11 cellular contexts compared by ENCODE assay signal in genomic region chr20:10505320-10506226, GRCh38.
DNase-seq lines count a peak whose midpoint lies in the region; ATAC-seq, FAIRE-seq and TF ChIP-seq lines count a peak whose summit lies in the region.
"Had no signal": no experiment of that assay in that cellular context is flagged by ENCODE, and none has a peak within 500 bp of the region (broad histone marks: within the 10 kb centered on the region; RNA-seq: fewer than 3 reads in every experiment).

No MANE protein-coding gene starts in this region.

- no peaks in the 10 kb centered on the region for H3K79me2 ChIP-seq in HepG2 (ENCODE audit: insufficient read depth, low read length)

- TF ChIP-seq POLR2A in HepG2 (IDR thresholded peaks at IDR 0.05; ENCODE audit: insufficient read depth in 1 of 2, low read depth in 2 of 2, low read length in 2 of 2) (no peak), thyroid gland (IDR thresholded peaks at IDR 0.05) (no peak)

- CTCF ChIA-PET in HepG2 (lab: Yijun Ruan, JAX; ENCODE audit: low intra/inter-chr PET ratio, low total read pairs), result no interaction called here

- H2AFZ ChIP-seq in HepG2 (ENCODE audit: low read length), result no peak overlapping the region

- no peak for TF ChIP-seq RAD21 in HepG2 (CRISPR knock-in tag; IDR thresholded peaks at IDR 0.05)

- H3K4me1 ChIP-seq in HepG2 (ENCODE audit: insufficient read depth, low read length) (peaks cover 16% of the 10 kb centered on the region), thyroid gland (peaks cover 15 to 44% of the 10 kb centered on the region in 2 donors)

- in situ Hi-C loops in HepG2 (cut with HindIII; ENCODE audit: extremely low pct_ligation_motif_present, low pct_unique_long_range_greater_than_20kb), result no loop called here

- H3K4me1 Mint-ChIP-seq in chondrocyte (ENCODE audit: low read depth), result peaks cover 55% of the 10 kb centered on the region
- H3K4me1 Mint-ChIP-seq in stimulated activated memory B cell treated with anti-CD40 and anti-IgM and Interleukin-4, amounts not matched to agents 10 μg/mL and 1 μg/mL and 100 μg/mL, for 72 hours, result peaks cover 14% of the 10 kb centered on the region

- H3K4me3 ChIP-seq in HepG2 (replicated peaks in 1 of 3; ENCODE audit: insufficient read depth in 1 of 3, low read depth in 2 of 3, low read length in 3 of 3) (no peak overlapping the region), thyroid gland (replicated peaks in 1 of 3) (no peak overlapping the region)
- H3K4me3 ChIP-seq: Peyer's patch had no signal

- intact Hi-C loops in HepG2 (cut with micrococcal nuclease; ENCODE audit: unreplicated experiment) (no loop called here), thyroid gland (cut with DNase I) (no loop called here), posterior cingulate gyrus (cut with DNase I) (no loop called here)

- H3K36me3 ChIP-seq in HepG2 (replicated peaks in 1 of 2; ENCODE audit: control insufficient read depth in 1 of 2, insufficient read depth in 2 of 2, low read length in 2 of 2), result no peaks in the 10 kb centered on the region; a peak in 1 of 5 replicates
- no peaks in the 10 kb centered on the region for H3K36me3 ChIP-seq in thyroid gland
- H3K36me3 ChIP-seq: brain microvascular endothelial cell, Peyer's patch had no signal

- H3K9ac ChIP-seq in HepG2 (ENCODE audit: insufficient read depth, low read depth, low read length), result no peak overlapping the region

- DNase-seq in NOMO-1 (lab: John Stamatoyannopoulos, UW; ENCODE audit: unreplicated experiment in 2 of 2) (peak; percentile 87 to 90), chondrocyte (ENCODE audit: low spot score) (no peak), HepG2 (ENCODE audit: low spot score) (no peak), thyroid gland (no peak), posterior cingulate gyrus (no peak)
- DNase-seq: activated CD8-positive, alpha-beta memory T cell treated with anti-CD3 and anti-CD28 coated beads for 24 hours; brain microvascular endothelial cell; Peyer's patch; stimulated activated naive B cell treated with anti-CD40 and anti-IgM and Interleukin-4, amounts not matched to agents 10 μg/mL and 1 μg/mL and 100 μg/mL, for 72 hours had no signal

- TF ChIP-seq EP300 in HepG2 (IDR thresholded peaks at IDR 0.05; ENCODE audit: low read depth in 2 of 2, low read length in 2 of 2) (no peak), HepG2 (CRISPR knock-in tag; IDR thresholded peaks at IDR 0.05; ENCODE audit: borderline replicate concordance) (no peak)

- H3K27ac Mint-ChIP-seq in chondrocyte (ENCODE audit: unreplicated experiment), result peak overlapping the region; percentile 22
- H3K27ac Mint-ChIP-seq in stimulated activated memory B cell treated with anti-CD40 and anti-IgM and Interleukin-4, amounts not matched to agents 10 μg/mL and 1 μg/mL and 100 μg/mL, for 72 hours, result no peak overlapping the region
- H3K27ac Mint-ChIP-seq: stimulated activated naive B cell treated with anti-CD40 and anti-IgM and Interleukin-4, amounts not matched to agents 10 μg/mL and 1 μg/mL and 100 μg/mL, for 72 hours had no signal

- H3K27ac ChIP-seq in HepG2 (ENCODE audit: extremely low read length, insufficient read depth, low read length), result no peak overlapping the region
- peak overlapping the region; percentile 18 to 60 (median 38) for H3K27ac ChIP-seq in thyroid gland
- H3K27ac ChIP-seq: brain microvascular endothelial cell had no signal

- peak; percentile 50 for FAIRE-seq in HepG2 (lab: Jason Lieb, UNC)

- POLR2A ChIA-PET in HepG2 (lab: Yijun Ruan, JAX), result interaction anchor here (2.4 kb wide), 1 partner anchor 71 kb away, joined by 10 read pairs; the partner anchor contains the start of genes MKKS and SLX4IP

- H3K4me2 ChIP-seq in HepG2 (ENCODE audit: low read depth, low read length), result no peak overlapping the region

- H3K9me3 Mint-ChIP-seq in chondrocyte (ENCODE audit: low read depth), result no peaks in the 10 kb centered on the region
- H3K9me3 Mint-ChIP-seq in stimulated activated memory B cell treated with anti-CD40 and anti-IgM and Interleukin-4, amounts not matched to agents 10 μg/mL and 1 μg/mL and 100 μg/mL, for 72 hours, result no peaks in the 10 kb centered on the region
- H3K9me3 Mint-ChIP-seq: stimulated activated naive B cell treated with anti-CD40 and anti-IgM and Interleukin-4, amounts not matched to agents 10 μg/mL and 1 μg/mL and 100 μg/mL, for 72 hours had no signal

- TF ChIP-seq CTCF in chondrocyte (IDR thresholded peaks at IDR 0.05) (no peak), HepG2 (CRISPR knock-in tag; IDR thresholded peaks at IDR 0.05) (no peak), thyroid gland (IDR thresholded peaks at IDR 0.05) (no peak)

- ATAC-seq in HepG2 (no peak), HG02938 (IDR thresholded peaks at IDR 0.05; ENCODE audit: unreplicated experiment) (no peak)
- ATAC-seq in stimulated activated memory B cell treated with anti-CD40 and anti-IgM and Interleukin-4, amounts not matched to agents 10 μg/mL and 1 μg/mL and 100 μg/mL, for 72 hours, result no peak
- ATAC-seq: stimulated activated naive B cell treated with anti-CD40 and anti-IgM and Interleukin-4, amounts not matched to agents 10 μg/mL and 1 μg/mL and 100 μg/mL, for 72 hours had no signal

- H4K20me1 ChIP-seq in HepG2 (ENCODE audit: insufficient read depth, low read length), result no peaks in the 10 kb centered on the region

- no peaks in the 10 kb centered on the region for H3K27me3 ChIP-seq in HepG2 (ENCODE audit: control insufficient read depth in 1 of 2, insufficient read depth in 2 of 2, low read length in 2 of 2)
- H3K27me3 ChIP-seq in thyroid gland, result no peaks in the 10 kb centered on the region
- H3K27me3 ChIP-seq: brain microvascular endothelial cell, Peyer's patch had no signal

- no peaks in the 10 kb centered on the region for H3K36me3 Mint-ChIP-seq in chondrocyte (ENCODE audit: low read depth)
- H3K36me3 Mint-ChIP-seq in stimulated activated memory B cell treated with anti-CD40 and anti-IgM and Interleukin-4, amounts not matched to agents 10 μg/mL and 1 μg/mL and 100 μg/mL, for 72 hours, result no peaks in the 10 kb centered on the region

- H3K9me3 ChIP-seq in HepG2 (ENCODE audit: low read length) (no peaks in the 10 kb centered on the region), thyroid gland (no peaks in the 10 kb centered on the region)
- H3K9me3 ChIP-seq: Peyer's patch had no signal

- no peaks in the 10 kb centered on the region for H3K27me3 Mint-ChIP-seq in chondrocyte (ENCODE audit: low read depth)
- H3K27me3 Mint-ChIP-seq in stimulated activated memory B cell treated with anti-CD40 and anti-IgM and Interleukin-4, amounts not matched to agents 10 μg/mL and 1 μg/mL and 100 μg/mL, for 72 hours, result no peaks in the 10 kb centered on the region
- H3K27me3 Mint-ChIP-seq: stimulated activated naive B cell treated with anti-CD40 and anti-IgM and Interleukin-4, amounts not matched to agents 10 μg/mL and 1 μg/mL and 100 μg/mL, for 72 hours had no signal

- H3K4me3 Mint-ChIP-seq in chondrocyte (ENCODE audit: unreplicated experiment), result no peak overlapping the region
- H3K4me3 Mint-ChIP-seq in stimulated activated memory B cell treated with anti-CD40 and anti-IgM and Interleukin-4, amounts not matched to agents 10 μg/mL and 1 μg/mL and 100 μg/mL, for 72 hours, result no peak overlapping the region
- H3K4me3 Mint-ChIP-seq: stimulated activated naive B cell treated with anti-CD40 and anti-IgM and Interleukin-4, amounts not matched to agents 10 μg/mL and 1 μg/mL and 100 μg/mL, for 72 hours had no signal

- WGBS in HepG2 (ENCODE audit: low lambda C conversion rate), result 76% methylated on average over 8 of the region's 8 CpGs
- WGBS in thyroid gland, 2 donors, result 65 to 66% methylated on average over 8 of the region's 8 CpGs

- BruUV-seq in HepG2 (replicated peaks; lab: Mats Ljungman, UMichigan), result no TSS peak

TF ChIP-seq in HepG2, 621 proteins besides CTCF, POLR2A, EP300 and RAD21:
- no peak for TF ChIP-seq RXRA (CRISPR knock-in tag; IDR thresholded peaks at IDR 0.05)
- no peak for TF ChIP-seq IRX3 (CRISPR knock-in tag; IDR thresholded peaks at IDR 0.05; ENCODE audit: borderline replicate concordance, low read depth)
- TF ChIP-seq ZNF878 (CRISPR knock-in tag; IDR thresholded peaks at IDR 0.05), result no peak
- no peak for TF ChIP-seq ZNF549 (CRISPR knock-in tag; IDR thresholded peaks at IDR 0.05)
- TF ChIP-seq MAFK (conservative IDR thresholded peaks at IDR 0.05 in 1 of 2, IDR thresholded peaks at IDR 0.05 in 1 of 2; ENCODE audit: low read length in 2 of 2), result peak; percentile 99 to 100
- no peak for TF ChIP-seq ZNF773 (CRISPR knock-in tag; IDR thresholded peaks at IDR 0.05; ENCODE audit: borderline replicate concordance)
- no peak for TF ChIP-seq ZBTB10 (CRISPR knock-in tag; IDR thresholded peaks at IDR 0.05; ENCODE audit: borderline replicate concordance)
- TF ChIP-seq POGZ (CRISPR knock-in tag; IDR thresholded peaks at IDR 0.05), result no peak
- TF ChIP-seq KDM6A (CRISPR knock-in tag; IDR thresholded peaks at IDR 0.05; ENCODE audit: low read depth), result no peak
- TF ChIP-seq MAFF (IDR thresholded peaks at IDR 0.05; ENCODE audit: low read depth, low read length), result peak; percentile 99
- 0 out of 2 replicates have a peak, but pooled peaks have one; percentile 21 for TF ChIP-seq MED13 (CRISPR knock-in tag; IDR thresholded peaks at IDR 0.05)
- no peak for TF ChIP-seq AHR (CRISPR knock-in tag; IDR thresholded peaks at IDR 0.05)
- TF ChIP-seq SETDB1 (CRISPR knock-in tag; IDR thresholded peaks at IDR 0.05; ENCODE audit: borderline replicate concordance), result no peak
- TF ChIP-seq JARID2 (CRISPR knock-in tag; IDR thresholded peaks at IDR 0.05; ENCODE audit: insufficient replicate concordance), result no peak
- TF ChIP-seq STAG1 (CRISPR knock-in tag; IDR thresholded peaks at IDR 0.05), result no peak

Comparison
In these comparisons a context has a peak if more than half of its experiments do, and no peak if none do; other contexts are left out.
1. DNase-seq: peak in NOMO-1 (2 of 2); none in chondrocyte (single experiment), HepG2 (single experiment), thyroid gland (0 of 2) and posterior cingulate gyrus (0 of 10).